ENCODE assay signal across 8 cellular contexts in the genomic region with DNA sequence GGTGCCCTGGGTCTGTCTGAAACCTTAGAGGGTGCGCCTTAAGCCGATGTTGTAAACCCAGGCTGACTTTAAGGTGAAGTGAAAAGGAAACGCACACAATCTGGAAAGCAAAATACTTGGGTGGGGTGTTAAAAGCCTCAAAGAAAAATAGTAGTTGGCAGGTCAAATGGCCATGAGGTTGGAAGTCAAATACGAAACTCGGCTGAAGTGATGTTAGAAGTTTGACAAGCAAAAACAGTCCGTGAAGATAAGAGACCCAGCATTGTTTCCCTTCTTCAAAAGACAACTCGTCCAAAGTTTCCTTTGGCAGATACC. TPM values are rescaled to one million over a fixed set of nuclear protein-coding genes. Genes with fewer than 3 reads are reported as not detected.
DNase-seq lines count a peak whose midpoint lies in the region; TF ChIP-seq lines count a peak whose summit lies in the region.

No MANE protein-coding gene starts in this region.

- peaks cover 26% of the 10 kb centered on the region for H3K27me3 Mint-ChIP-seq in nephron (ENCODE audit: low read depth)

- peaks cover 17% of the 10 kb centered on the region for H3F3A ChIP-seq in MM.1S (ENCODE audit: insufficient read depth, low read length)

- no peak for DNase-seq in BE2C
- no peak for DNase-seq in MM.1S
- DNase-seq in NCI-H1417 (lab: John Stamatoyannopoulos, UW) = no peak
- no peak for DNase-seq in stimulated activated CD4-positive, alpha-beta T cell treated with anti-CD3 and anti-CD28 coated beads, Interleukin-12 subunit alpha, Interleukin-12 subunit beta, amount 100 ng/mL, for 4 hours
- no peak for DNase-seq in DMS153 treated with DMSO at 0.1 percent for 48 hours (lab: John Stamatoyannopoulos, UW; ENCODE audit: unreplicated experiment)
- DNase-seq in activated CD8-positive, alpha-beta memory T cell treated with anti-CD3 and anti-CD28 coated beads, Interleukin-2, amount 50 U/mL, for 4 hours = no peak

- H3K4me3 ChIP-seq in BE2C (ENCODE audit: low read depth, low read length) (peak overlapping the region; percentile 94), MM.1S (ENCODE audit: low read length) (peak overlapping the region; percentile 87), ectodermal cell (ENCODE audit: insufficient read depth, low read depth, low read length) (peak overlapping the region; percentile 89)

- H3K9me3 Mint-ChIP-seq in nephron = no peaks in the 10 kb centered on the region

- H3K27me3 ChIP-seq in BE2C = no peaks in the 10 kb centered on the region
- H3K27me3 ChIP-seq in MM.1S (replicated peaks; ENCODE audit: insufficient read depth, low read length) = no peaks in the 10 kb centered on the region
- peaks cover 16% of the 10 kb centered on the region for H3K27me3 ChIP-seq in ectodermal cell (ENCODE audit: control insufficient read depth, insufficient read depth, low read length, poor library complexity, severe bottlenecking)

- no peaks in the 10 kb centered on the region for H3K9me2 ChIP-seq in MM.1S (replicated peaks; ENCODE audit: insufficient read depth, low read length)

- peaks cover 6% of the 10 kb centered on the region; the same call in 1 of the 2 replicates for H3K4me1 ChIP-seq in BE2C
- peaks cover 14% of the 10 kb centered on the region; the same call in 1 of the 2 replicates for H3K4me1 ChIP-seq in MM.1S (ENCODE audit: low read length)
- H3K4me1 ChIP-seq in ectodermal cell (ENCODE audit: control insufficient read depth, insufficient read depth, low read length) = peaks cover 8% of the 10 kb centered on the region

- no peaks in the 10 kb centered on the region for H3K36me3 Mint-ChIP-seq in nephron (ENCODE audit: low read depth)

- peak overlapping the region; percentile 61 to 84 (median 83) for H3K27ac Mint-ChIP-seq in nephron

- H3K9ac ChIP-seq in MM.1S (ENCODE audit: low read length) = peak overlapping the region; percentile 75

- H3K9me3 ChIP-seq in BE2C (no peaks in the 10 kb centered on the region), MM.1S (replicated peaks; ENCODE audit: insufficient read depth, low read length) (no peaks in the 10 kb centered on the region), ectodermal cell (ENCODE audit: control insufficient read depth, low read length) (no peaks in the 10 kb centered on the region)

- peaks cover 36% of the 10 kb centered on the region for H3K79me2 ChIP-seq in MM.1S (ENCODE audit: low read length)

- peaks cover 16% of the 10 kb centered on the region for H3K36me3 ChIP-seq in BE2C
- no peaks in the 10 kb centered on the region for H3K36me3 ChIP-seq in MM.1S (replicated peaks; ENCODE audit: insufficient read depth, low read length)
- H3K36me3 ChIP-seq in ectodermal cell (ENCODE audit: control insufficient read depth, insufficient read depth, low read length) = no peaks in the 10 kb centered on the region

- H3K27ac ChIP-seq in MM.1S (ENCODE audit: low read length) (peak overlapping the region; percentile 79; the same call in 1 of the 2 replicates), ectodermal cell (ENCODE audit: insufficient read depth, low read depth, low read length, poor library complexity, severe bottlenecking) (peak overlapping the region; percentile 87)

- H3K4me1 Mint-ChIP-seq in nephron = peaks cover 50% of the 10 kb centered on the region

- H4K20me1 ChIP-seq in MM.1S (ENCODE audit: insufficient read depth, low read length) = no peaks in the 10 kb centered on the region

- H3K4me3 Mint-ChIP-seq in nephron = peak overlapping the region; percentile 74 to 88 (median 86)

- TF ChIP-seq CTCF in BE2C (IDR thresholded peaks at IDR 0.05; ENCODE audit: low read depth, low read length) = no peak
- TF ChIP-seq CTCF in MM.1S (IDR thresholded peaks at IDR 0.05; ENCODE audit: low read length) = no peak
- TF ChIP-seq CTCF in nephron (IDR thresholded peaks at IDR 0.05; ENCODE audit: unreplicated experiment in 3 of 3) = no peak

- H3K4me2 ChIP-seq in MM.1S (ENCODE audit: low read depth, low read length) = peak overlapping the region; percentile 63

- 8 to 17% methylated on average over 6 of the region's 7 CpGs for WGBS in ectodermal cell, 2 experiments

- H2AFZ ChIP-seq in MM.1S (ENCODE audit: low read length) = peak overlapping the region; percentile 78

RNA-seq across cellular contexts. Expression of gene CDC42EP3, which starts 1.4 kb away (rescaled TPM):
- 131 TPM for polyA plus RNA-seq in BE2C (2012; ENCODE audit: insufficient read depth, insufficient read length, low read depth)
- 13.3 TPM for polyA plus RNA-seq in ectodermal cell (2013, experiment 1 of 4)
- polyA plus RNA-seq in ectodermal cell (2013, experiment 2 of 4) = 12.8 TPM
- 9.8 TPM for polyA plus RNA-seq in ectodermal cell (2013, experiment 3 of 4)
- 10.9 TPM for polyA plus RNA-seq in ectodermal cell (2013, experiment 4 of 4)
